ENCODE assay signal across 8 cellular contexts in the genomic region with DNA sequence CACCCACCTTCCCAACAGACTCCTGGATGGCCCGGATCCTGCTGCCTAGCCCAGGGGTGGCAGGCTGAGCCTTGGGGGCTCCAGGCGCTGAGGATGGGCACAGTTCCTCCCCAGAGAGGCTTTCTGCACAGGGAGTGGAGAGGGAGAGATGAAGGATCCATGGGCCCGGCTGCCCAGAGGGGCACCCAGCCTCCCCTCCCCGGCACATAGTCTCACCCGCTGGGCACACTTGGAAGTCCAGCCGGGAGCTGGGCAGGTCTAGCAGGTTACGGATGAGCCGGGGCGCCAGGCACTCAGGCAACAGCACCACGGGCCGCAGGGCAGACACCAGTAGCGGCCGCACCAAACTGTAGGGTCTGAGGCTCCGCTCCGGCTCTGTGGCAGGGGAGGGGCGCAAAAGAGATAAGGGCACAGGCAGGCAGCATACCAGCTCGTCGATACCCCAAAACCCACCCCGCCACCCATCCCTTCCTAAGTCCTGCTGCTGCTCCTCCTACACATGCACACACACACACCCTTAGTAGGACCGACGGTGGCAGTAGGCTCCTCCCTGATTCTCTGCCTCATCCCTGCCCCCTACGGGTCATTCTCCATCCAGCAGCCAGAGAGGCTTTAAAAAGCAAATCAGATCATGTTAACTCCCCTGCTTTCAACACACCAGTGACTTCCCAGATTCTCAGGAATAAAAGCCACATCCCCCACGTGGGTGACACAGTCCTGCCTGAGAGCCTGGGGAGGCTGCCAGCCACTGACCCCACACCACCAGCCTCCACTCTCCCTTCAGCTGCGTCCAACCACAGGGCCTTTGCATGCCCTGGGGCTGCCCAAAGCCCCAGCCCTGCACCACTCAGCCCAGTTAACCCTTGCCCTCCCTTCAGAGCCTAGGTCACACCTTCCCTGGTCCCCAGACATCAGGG. TPM values are rescaled to one million over a fixed set of nuclear protein-coding genes. Genes with fewer than 3 reads are reported as not detected.
DNase-seq lines count a peak whose midpoint lies in the region; ATAC-seq and TF ChIP-seq lines count a peak whose summit lies in the region.

No MANE protein-coding gene starts in this region.

- no peaks in the 10 kb centered on the region for H3K27me3 ChIP-seq in foreskin keratinocyte

- TF ChIP-seq CTCF in GM10266 (IDR thresholded peaks at IDR 0.05; ENCODE audit: control insufficient read depth, insufficient read depth, low read depth, missing control alignments) (peak; percentile 61), foreskin keratinocyte (conservative IDR thresholded peaks at IDR 0.05) (peak; percentile 57)

- H3K4me1 ChIP-seq in foreskin keratinocyte, result peaks cover 5% of the 10 kb centered on the region

- no peak for ATAC-seq in foreskin keratinocyte
- ATAC-seq in GM21423 (IDR thresholded peaks at IDR 0.05; ENCODE audit: unreplicated experiment), result no peak

- no peak overlapping the region for H3K27ac ChIP-seq in foreskin keratinocyte

- DNase-seq in GM10266 (ENCODE audit: extremely low spot score), result peak; percentile 74
- peak; percentile 46 for DNase-seq in NCI-H1694 (lab: John Stamatoyannopoulos, UW)
- DNase-seq in activated CD8-positive, alpha-beta memory T cell treated with anti-CD3 and anti-CD28 coated beads, Interleukin-2, amount 50 U/mL, for 48 hours, result peak; percentile 73
- DNase-seq in foreskin keratinocyte, result no peak
- DNase-seq in stimulated activated CD4-positive, alpha-beta T cell treated with anti-CD3 and anti-CD28 coated beads, Interleukin-4, amount 100 ng/mL, for 1 hour, result peak; percentile 45
- no peak for DNase-seq in midbrain (lab: John Stamatoyannopoulos, UW)
- DNase-seq in NCI-H2029 treated with DMSO at 0.1 percent for 48 hours (lab: John Stamatoyannopoulos, UW), result no peak

RNA-seq across cellular contexts. Expression of a gene that starts 6.5 kb away (rescaled TPM):
- 4.2 and 5.5 TPM in 2 replicates for total RNA-seq in foreskin keratinocyte
- 5.7 and 6.1 TPM in 2 replicates for polyA plus RNA-seq in foreskin keratinocyte

RNA-seq across cellular contexts. Expression of a gene that starts 26.5 kb away (rescaled TPM):
- total RNA-seq in foreskin keratinocyte, result 116 and 130 TPM in 2 replicates
- 112 and 115 TPM in 2 replicates for polyA plus RNA-seq in foreskin keratinocyte

Comparison
In these comparisons a context has a peak if more than half of its experiments do, and no peak if none do; other contexts are left out.
1. DNase-seq: peak in GM10266 (single experiment), NCI-H1694 (single experiment), activated CD8-positive, alpha-beta memory T cell treated with anti-CD3 and anti-CD28 coated beads, Interleukin-2, amount 50 U/mL, for 48 hours (single experiment) and stimulated activated CD4-positive, alpha-beta T cell treated with anti-CD3 and anti-CD28 coated beads, Interleukin-4, amount 100 ng/mL, for 1 hour (single experiment); none in foreskin keratinocyte (0 of 2), midbrain (single experiment) and NCI-H2029 treated with DMSO at 0.1 percent for 48 hours (single experiment).